Comparison of ENCODE assay signal across 18 cellular contexts in the genomic region with DNA sequence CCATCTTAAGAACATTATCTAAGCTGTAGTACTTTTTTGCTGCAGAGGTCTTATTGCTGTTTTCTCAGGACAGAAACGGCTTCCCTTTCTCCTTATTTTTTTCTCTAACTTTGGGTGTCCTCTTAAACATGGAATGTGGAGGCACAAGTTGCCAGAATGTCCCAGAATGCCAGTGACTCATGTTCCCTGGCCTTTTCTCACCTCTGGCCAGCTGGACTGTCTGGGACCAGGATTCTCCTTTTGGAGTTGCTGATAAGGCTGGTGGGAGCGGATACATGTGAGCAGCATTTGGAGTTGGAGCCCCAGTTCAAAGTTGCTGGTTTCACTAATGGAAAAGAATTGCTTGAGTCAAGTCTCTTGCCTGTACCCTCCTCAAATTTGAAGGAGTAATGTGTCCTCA.
DNase-seq lines count a peak whose midpoint lies in the region; ATAC-seq and TF ChIP-seq lines count a peak whose summit lies in the region.
"Had no signal": no experiment of that assay in that cellular context is flagged by ENCODE, and none has a peak within 500 bp of the region (broad histone marks: within the 10 kb centered on the region; RNA-seq: fewer than 3 reads in every experiment).

No MANE protein-coding gene starts in this region.

- no peaks in the 10 kb centered on the region for H3K27me3 Mint-ChIP-seq in endodermal cell (ENCODE audit: insufficient read depth)
- H3K27me3 Mint-ChIP-seq in activated T-cell treated with anti-CD3 and anti-CD28 coated beads, Interleukin-2, amount 50 U/mL, for 72 hours (ENCODE audit: low read depth) = no peaks in the 10 kb centered on the region
- H3K27me3 Mint-ChIP-seq in activated CD4-positive, alpha-beta memory T cell treated with anti-CD3 and anti-CD28 coated beads, Interleukin-2, amount 10 ng/mL, durations not matched to agents 7 days and 5 days = no peaks in the 10 kb centered on the region
- H3K27me3 Mint-ChIP-seq in neural progenitor cell (ENCODE audit: insufficient read depth, low read depth) = peaks cover 2% of the 10 kb centered on the region
- H3K27me3 Mint-ChIP-seq: activated CD4-positive, alpha-beta memory T cell treated with anti-CD3 and anti-CD28 coated beads for 36 hours; dendritic cell treated with granulocyte-macrophage colony-stimulating factor and Interleukin-4, amounts not matched to agents 40 ng/mL and 50 ng/mL, for 4 days; stimulated activated naive B cell treated with anti-CD40 and anti-IgM and Interleukin-4, amounts not matched to agents 10 μg/mL and 1 μg/mL and 100 μg/mL, for 72 hours had no signal

- no peak overlapping the region for H2AFZ ChIP-seq in neural progenitor cell (replicated peaks)

- no peak overlapping the region for H3K4me3 ChIP-seq in endodermal cell (ENCODE audit: low read length)
- H3K4me3 ChIP-seq in tibial artery = no peak overlapping the region
- H3K4me3 ChIP-seq in neural progenitor cell = no peak overlapping the region
- H3K4me3 ChIP-seq: GM12878, SJCRH30 had no signal

- no peak for ATAC-seq in activated T-cell treated with anti-CD3 and anti-CD28 coated beads, Interleukin-2, amount 50 U/mL, for 72 hours (replicated peaks in 1 of 2)
- ATAC-seq: esophagus mucosa; GM12878; stimulated activated naive B cell treated with anti-CD40 and anti-IgM and Interleukin-4, amounts not matched to agents 10 μg/mL and 1 μg/mL and 100 μg/mL, for 72 hours had no signal

- no peaks in the 10 kb centered on the region for H3K79me2 ChIP-seq in neural progenitor cell (ENCODE audit: low read depth)

- H3K27ac ChIP-seq in endodermal cell (ENCODE audit: low read depth, low read length) = no peak overlapping the region
- peak overlapping the region; percentile 13 to 44 for H3K27ac ChIP-seq in tibial artery
- H3K27ac ChIP-seq in neural progenitor cell = no peak overlapping the region
- H3K27ac ChIP-seq: neutrophil, SJCRH30 had no signal

- H3K27me3 ChIP-seq in endodermal cell (ENCODE audit: control insufficient read depth, insufficient read depth, low read length, poor library complexity, severe bottlenecking) (no peaks in the 10 kb centered on the region), tibial artery (no peaks in the 10 kb centered on the region), neural progenitor cell (no peaks in the 10 kb centered on the region)
- H3K27me3 ChIP-seq: neutrophil, SJCRH30 had no signal

- H3K4me3 Mint-ChIP-seq in endodermal cell (no peak overlapping the region), neural progenitor cell (no peak overlapping the region)
- H3K4me3 Mint-ChIP-seq in activated T-cell treated with anti-CD3 and anti-CD28 coated beads, Interleukin-2, amount 50 U/mL, for 72 hours = no peak overlapping the region
- no peak overlapping the region for H3K4me3 Mint-ChIP-seq in activated CD4-positive, alpha-beta memory T cell treated with anti-CD3 and anti-CD28 coated beads, Interleukin-2, amount 10 ng/mL, durations not matched to agents 7 days and 5 days
- H3K4me3 Mint-ChIP-seq: activated CD4-positive, alpha-beta memory T cell treated with anti-CD3 and anti-CD28 coated beads for 36 hours; CD14-positive monocyte; dendritic cell treated with granulocyte-macrophage colony-stimulating factor and Interleukin-4, amounts not matched to agents 40 ng/mL and 50 ng/mL, for 4 days; stimulated activated naive B cell treated with anti-CD40 and anti-IgM and Interleukin-4, amounts not matched to agents 10 μg/mL and 1 μg/mL and 100 μg/mL, for 72 hours had no signal

- no peaks in the 10 kb centered on the region for H3K9me3 ChIP-seq in endodermal cell (ENCODE audit: control insufficient read depth, low read length)
- no peaks in the 10 kb centered on the region for H3K9me3 ChIP-seq in tibial artery
- H3K9me3 ChIP-seq in neural progenitor cell (ENCODE audit: low read depth) = no peaks in the 10 kb centered on the region
- H3K9me3 ChIP-seq: neutrophil, SJCRH30 had no signal

- DNase-seq in M059J (ENCODE audit: low read depth) = peak; percentile 66
- DNase-seq in endodermal cell = no peak
- DNase-seq in iris pigment epithelial cell (ENCODE audit: low read depth) = peak; percentile 47
- peak; percentile 46 to 83 for DNase-seq in tibial artery
- no peak for DNase-seq in activated T-cell treated with anti-CD3 and anti-CD28 coated beads, Interleukin-2, amount 50 U/mL, for 72 hours
- DNase-seq in activated CD4-positive, alpha-beta memory T cell treated with anti-CD3 and anti-CD28 coated beads, Interleukin-2, amount 10 ng/mL, durations not matched to agents 7 days and 5 days = no peak
- DNase-seq in neural progenitor cell (ENCODE audit: low spot score) = no peak
- DNase-seq: activated CD4-positive, alpha-beta memory T cell treated with anti-CD3 and anti-CD28 coated beads for 36 hours; Karpas-422; NCI-H1436 treated with DMSO at 0.1 percent for 48 hours; NCI-H446 treated with DMSO at 0.1 percent for 48 hours; SJCRH30; stimulated activated naive B cell treated with anti-CD40 and anti-IgM and Interleukin-4, amounts not matched to agents 10 μg/mL and 1 μg/mL and 100 μg/mL, for 72 hours had no signal

- H3K27ac Mint-ChIP-seq in endodermal cell (peak overlapping the region; percentile 14), neural progenitor cell (no peak overlapping the region)
- H3K27ac Mint-ChIP-seq in activated T-cell treated with anti-CD3 and anti-CD28 coated beads, Interleukin-2, amount 50 U/mL, for 72 hours = no peak overlapping the region
- no peak overlapping the region for H3K27ac Mint-ChIP-seq in activated CD4-positive, alpha-beta memory T cell treated with anti-CD3 and anti-CD28 coated beads, Interleukin-2, amount 10 ng/mL, durations not matched to agents 7 days and 5 days
- H3K27ac Mint-ChIP-seq: activated CD4-positive, alpha-beta memory T cell treated with anti-CD3 and anti-CD28 coated beads for 36 hours; dendritic cell treated with granulocyte-macrophage colony-stimulating factor and Interleukin-4, amounts not matched to agents 40 ng/mL and 50 ng/mL, for 4 days; stimulated activated naive B cell treated with anti-CD40 and anti-IgM and Interleukin-4, amounts not matched to agents 10 μg/mL and 1 μg/mL and 100 μg/mL, for 72 hours had no signal

- H3K9me3 Mint-ChIP-seq in endodermal cell (no peaks in the 10 kb centered on the region), neural progenitor cell (no peaks in the 10 kb centered on the region)
- H3K9me3 Mint-ChIP-seq in activated T-cell treated with anti-CD3 and anti-CD28 coated beads, Interleukin-2, amount 50 U/mL, for 72 hours = no peaks in the 10 kb centered on the region
- H3K9me3 Mint-ChIP-seq in activated CD4-positive, alpha-beta memory T cell treated with anti-CD3 and anti-CD28 coated beads, Interleukin-2, amount 10 ng/mL, durations not matched to agents 7 days and 5 days = no peaks in the 10 kb centered on the region
- H3K9me3 Mint-ChIP-seq: activated CD4-positive, alpha-beta memory T cell treated with anti-CD3 and anti-CD28 coated beads for 36 hours; dendritic cell treated with granulocyte-macrophage colony-stimulating factor and Interleukin-4, amounts not matched to agents 40 ng/mL and 50 ng/mL, for 4 days; stimulated activated naive B cell treated with anti-CD40 and anti-IgM and Interleukin-4, amounts not matched to agents 10 μg/mL and 1 μg/mL and 100 μg/mL, for 72 hours had no signal

- no peaks in the 10 kb centered on the region for H3F3A ChIP-seq in neural progenitor cell (ENCODE audit: low read depth)

- H3K36me3 ChIP-seq in endodermal cell (ENCODE audit: control insufficient read depth, insufficient read depth, low read length) (no peaks in the 10 kb centered on the region), tibial artery (peaks cover 0 to 11% (median 6%) of the 10 kb centered on the region in 3 donors), neural progenitor cell (no peaks in the 10 kb centered on the region)
- H3K36me3 ChIP-seq: SJCRH30 had no signal

- H3K9ac ChIP-seq in endodermal cell (ENCODE audit: extremely low read depth, low read length, poor library complexity, severe bottlenecking) (no peak overlapping the region), neural progenitor cell (no peak overlapping the region)

- H3K4me2 ChIP-seq in neural progenitor cell = no peak overlapping the region

- CTCF ChIA-PET in activated CD4-positive, alpha-beta memory T cell treated with anti-CD3 and anti-CD28 coated beads, Interleukin-2, amount 10 ng/mL, durations not matched to agents 7 days and 5 days (lab: Charles Lee) = interaction anchor here (1.2 to 6.3 kb wide), 9 partner anchors 9 to 228 kb away, joined by 3 to 96 read pairs (median 7); partner anchors contain the start of gene ARHGAP26

- peaks cover 13% of the 10 kb centered on the region for H3K36me3 Mint-ChIP-seq in endodermal cell (ENCODE audit: low read depth)
- H3K36me3 Mint-ChIP-seq in activated T-cell treated with anti-CD3 and anti-CD28 coated beads, Interleukin-2, amount 50 U/mL, for 72 hours (ENCODE audit: insufficient read depth in 2 of 2) = no peaks in the 10 kb centered on the region
- no peaks in the 10 kb centered on the region for H3K36me3 Mint-ChIP-seq in activated CD4-positive, alpha-beta memory T cell treated with anti-CD3 and anti-CD28 coated beads, Interleukin-2, amount 10 ng/mL, durations not matched to agents 7 days and 5 days (ENCODE audit: low read depth)
- no peaks in the 10 kb centered on the region for H3K36me3 Mint-ChIP-seq in neural progenitor cell
- H3K36me3 Mint-ChIP-seq: stimulated activated naive B cell treated with anti-CD40 and anti-IgM and Interleukin-4, amounts not matched to agents 10 μg/mL and 1 μg/mL and 100 μg/mL, for 72 hours had no signal

- H3K4me1 ChIP-seq in endodermal cell (ENCODE audit: control insufficient read depth, insufficient read depth, low read length) = peaks cover 8% of the 10 kb centered on the region
- H3K4me1 ChIP-seq in tibial artery = peaks cover 0 to 46% (median 30%) of the 10 kb centered on the region in 4 donors
- peaks cover 14% of the 10 kb centered on the region for H3K4me1 ChIP-seq in neural progenitor cell

- WGBS in endodermal cell (ENCODE audit: insufficient coverage in 1 of 2, insufficient read length in 1 of 2), 2 experiments = 82 to 94% methylated on average over 2 of the region's 2 CpGs

- no peaks in the 10 kb centered on the region for H4K20me1 ChIP-seq in neural progenitor cell (ENCODE audit: low read depth)

- intact Hi-C loops in tibial artery (cut with DNase I; ENCODE audit: low total_unique reads) = loop anchor here (5.0 kb wide), 1 partner anchor 221 kb away; no protein-coding TSS in a partner anchor

- no peak for TF ChIP-seq CTCF in endodermal cell (conservative IDR thresholded peaks at IDR 0.05)
- no peak for TF ChIP-seq CTCF in tibial artery (IDR thresholded peaks at IDR 0.05)
- no peak for TF ChIP-seq CTCF in neural progenitor cell (IDR thresholded peaks at IDR 0.05)

- peaks cover 43% of the 10 kb centered on the region for H3K4me1 Mint-ChIP-seq in endodermal cell
- peaks cover 7% of the 10 kb centered on the region for H3K4me1 Mint-ChIP-seq in activated T-cell treated with anti-CD3 and anti-CD28 coated beads, Interleukin-2, amount 50 U/mL, for 72 hours (ENCODE audit: low read depth)
- peaks cover 23% of the 10 kb centered on the region for H3K4me1 Mint-ChIP-seq in activated CD4-positive, alpha-beta memory T cell treated with anti-CD3 and anti-CD28 coated beads, Interleukin-2, amount 10 ng/mL, durations not matched to agents 7 days and 5 days
- peaks cover 27% of the 10 kb centered on the region for H3K4me1 Mint-ChIP-seq in neural progenitor cell

- POLR2A ChIA-PET in activated CD4-positive, alpha-beta memory T cell treated with anti-CD3 and anti-CD28 coated beads, Interleukin-2, amount 10 ng/mL, durations not matched to agents 7 days and 5 days (lab: Charles Lee) = no interaction called here

Comparison
In these comparisons a context has a peak if more than half of its experiments do, and no peak if none do; other contexts are left out.
1. DNase-seq: peak in M059J (single experiment), iris pigment epithelial cell (single experiment) and tibial artery (2 of 2); none in endodermal cell (single experiment), activated T-cell treated with anti-CD3 and anti-CD28 coated beads, Interleukin-2, amount 50 U/mL, for 72 hours (0 of 2), activated CD4-positive, alpha-beta memory T cell treated with anti-CD3 and anti-CD28 coated beads, Interleukin-2, amount 10 ng/mL, durations not matched to agents 7 days and 5 days (single experiment) and neural progenitor cell (single experiment).
2. H3K27ac ChIP-seq: peak in tibial artery (2 of 2); none in endodermal cell (single experiment) and neural progenitor cell (single experiment).